In genomic region chr5:160467555-160468418, GRCh38 we compare ENCODE assay signal across 8 cellular contexts. TPM values are rescaled to one million over a fixed set of nuclear protein-coding genes. Genes with fewer than 3 reads are reported as not detected.
DNase-seq lines count a peak whose midpoint lies in the region; ATAC-seq, FAIRE-seq and TF ChIP-seq lines count a peak whose summit lies in the region.

No MANE protein-coding gene starts in this region.

- H3K27ac ChIP-seq in layer of hippocampus (ENCODE audit: low read depth, low read length) = peak overlapping the region; percentile 12

- CTCF ChIA-PET in WTC11 (lab: Charles Lee) = interaction anchor here (0.9 to 3.2 kb wide), 2 partner anchors 26 to 29 kb away, joined by 3 to 28 read pairs; no protein-coding TSS in a partner anchor

- no peak for FAIRE-seq in bronchial epithelial cell (lab: Jason Lieb, UNC)

- POLR2A ChIA-PET in WTC11 (lab: Charles Lee) = interaction anchor here (0.5 kb wide), 1 partner anchor 90 kb away, joined by 6 read pairs; no protein-coding TSS in a partner anchor

- no peaks in the 10 kb centered on the region for H3K4me1 ChIP-seq in BE2C

- H3K4me1 Mint-ChIP-seq in WTC11 = peaks cover 37% of the 10 kb centered on the region

- no peaks in the 10 kb centered on the region for H3K9me3 Mint-ChIP-seq in WTC11

- H3K9me3 ChIP-seq in BE2C = no peaks in the 10 kb centered on the region

- no peaks in the 10 kb centered on the region for H3K36me3 ChIP-seq in BE2C
- H3K36me3 ChIP-seq in bronchial epithelial cell (ENCODE audit: control insufficient read depth, insufficient read depth, low read length) = no peaks in the 10 kb centered on the region

- no peak overlapping the region; the same call in 1 of the 2 replicates for H3K4me3 Mint-ChIP-seq in WTC11

- no peak overlapping the region for H3K4me3 ChIP-seq in BE2C (ENCODE audit: low read depth, low read length)
- no peak overlapping the region for H3K4me3 ChIP-seq in bronchial epithelial cell (ENCODE audit: low read depth, low read length)

- TF ChIP-seq CTCF in BE2C (IDR thresholded peaks at IDR 0.05; ENCODE audit: low read depth, low read length) (no peak), WTC11 (IDR thresholded peaks at IDR 0.05) (no peak), bronchial epithelial cell (IDR thresholded peaks at IDR 0.05; ENCODE audit: insufficient read depth, low read length, severe bottlenecking) (no peak)

- ATAC-seq in GM19324 (IDR thresholded peaks at IDR 0.05; ENCODE audit: low FRiP score, unreplicated experiment) = peak; percentile 97
- ATAC-seq in HG03460 (IDR thresholded peaks at IDR 0.05; ENCODE audit: unreplicated experiment) = peak; percentile 89
- ATAC-seq in WTC11 = peak; percentile 89

- no peaks in the 10 kb centered on the region for H3K36me3 Mint-ChIP-seq in WTC11

- H3K27me3 ChIP-seq in BE2C (no peaks in the 10 kb centered on the region), bronchial epithelial cell (ENCODE audit: control insufficient read depth, insufficient read depth, low read length) (no peaks in the 10 kb centered on the region), layer of hippocampus (ENCODE audit: control insufficient read depth, insufficient read depth, low read length) (no peaks in the 10 kb centered on the region)

- H3K27ac Mint-ChIP-seq in WTC11 = no peak overlapping the region

- peak; percentile 37 for DNase-seq in BE2C
- DNase-seq in WTC11 (ENCODE audit: low spot score) = peak; percentile 57
- DNase-seq in bronchial epithelial cell (ENCODE audit: low read depth) = peak; percentile 50
- DNase-seq in stimulated activated CD4-positive, alpha-beta T cell treated with anti-CD3 and anti-CD28 coated beads, TNF-alpha, amount 100 ng/mL, for 4 hours (ENCODE audit: low read depth in 3 of 3) = peak; percentile 56 to 62 (median 58)
- no peak for DNase-seq in SIG-M5 treated with dmso at 0.1 percent for 504 hours (lab: John Stamatoyannopoulos, UW; ENCODE audit: unreplicated experiment)

- H3K27me3 Mint-ChIP-seq in WTC11 (ENCODE audit: low read depth) = no peaks in the 10 kb centered on the region; the same call in 1 of the 2 replicates

TF ChIP-seq in WTC11, 78 proteins besides CTCF, POLR2A, EP300 and RAD21:
- no peak for TF ChIP-seq ZNF532 (CRISPR knock-in tag; IDR thresholded peaks at IDR 0.05; ENCODE audit: borderline replicate concordance)
- peak; percentile 68 for TF ChIP-seq GABPB1 (CRISPR knock-in tag; IDR thresholded peaks at IDR 0.05)

RNA-seq across cellular contexts. Expression of gene PTTG1, which starts 46.1 kb away (rescaled TPM):
- polyA plus RNA-seq in BE2C (2012; ENCODE audit: insufficient read depth, insufficient read length, low read depth) = 20.5 TPM
- total RNA-seq in WTC11 (2021) = 239 to 273 TPM (median 270 TPM) in 3 replicates
- 36.9 and 44.4 TPM in 2 replicates for total RNA-seq in bronchial epithelial cell

RNA-seq across cellular contexts. Expression of gene SLU7, which starts 48.9 kb away (rescaled TPM):
- polyA plus RNA-seq in BE2C (2012; ENCODE audit: insufficient read depth, insufficient read length, low read depth) = 40.0 TPM
- total RNA-seq in WTC11 (2021) (28.7 to 33.3 TPM (median 32.5 TPM) in 3 replicates), bronchial epithelial cell (51.3 and 69.8 TPM in 2 replicates)
